Comparison of ENCODE assay signal across 1 cellular context in the genomic region with DNA sequence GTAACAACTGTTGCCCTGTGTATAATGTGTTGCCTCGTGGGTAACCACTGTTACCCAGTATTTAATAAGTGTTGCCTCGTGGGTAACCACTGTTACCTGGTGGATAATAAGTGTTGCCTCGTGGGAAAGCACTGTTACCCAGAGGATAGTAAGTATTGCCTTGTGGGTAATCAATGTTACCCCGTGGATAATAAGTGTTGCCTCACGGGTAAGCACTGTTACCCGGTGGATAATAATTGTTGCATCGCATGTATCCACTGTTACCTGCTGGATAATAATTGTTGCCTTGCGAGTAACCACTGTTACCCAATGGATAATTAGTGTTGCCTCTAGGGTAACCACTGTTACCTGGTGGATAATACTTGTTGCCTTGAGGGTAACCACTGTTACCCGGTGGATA.
TF ChIP-seq lines count a peak whose summit lies in the region.

No MANE protein-coding gene starts in this region.

TF ChIP-seq in GM12878, 131 proteins besides CTCF, POLR2A, EP300 and RAD21 (continued from another document and continues in another):
- TF ChIP-seq, protein P1, sequence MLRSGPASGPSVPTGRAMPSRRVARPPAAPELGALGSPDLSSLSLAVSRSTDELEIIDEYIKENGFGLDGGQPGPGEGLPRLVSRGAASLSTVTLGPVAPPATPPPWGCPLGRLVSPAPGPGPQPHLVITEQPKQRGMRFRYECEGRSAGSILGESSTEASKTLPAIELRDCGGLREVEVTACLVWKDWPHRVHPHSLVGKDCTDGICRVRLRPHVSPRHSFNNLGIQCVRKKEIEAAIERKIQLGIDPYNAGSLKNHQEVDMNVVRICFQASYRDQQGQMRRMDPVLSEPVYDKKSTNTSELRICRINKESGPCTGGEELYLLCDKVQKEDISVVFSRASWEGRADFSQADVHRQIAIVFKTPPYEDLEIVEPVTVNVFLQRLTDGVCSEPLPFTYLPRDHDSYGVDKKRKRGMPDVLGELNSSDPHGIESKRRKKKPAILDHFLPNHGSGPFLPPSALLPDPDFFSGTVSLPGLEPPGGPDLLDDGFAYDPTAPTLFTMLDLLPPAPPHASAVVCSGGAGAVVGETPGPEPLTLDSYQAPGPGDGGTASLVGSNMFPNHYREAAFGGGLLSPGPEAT (IDR thresholded peaks at IDR 0.05; ENCODE audit: low read depth) = no peak
- TF ChIP-seq ATF7 (IDR thresholded peaks at IDR 0.05; ENCODE audit: low read depth) (no peak), ZZZ3 (IDR thresholded peaks at IDR 0.05; ENCODE audit: control insufficient read depth, insufficient read length, low read depth) (no peak), SMARCA5 (IDR thresholded peaks at IDR 0.05) (no peak), RBBP5 (conservative IDR thresholded peaks at IDR 0.05) (no peak), IKZF2 (IDR thresholded peaks at IDR 0.05) (no peak), KLF5 (IDR thresholded peaks at IDR 0.05; ENCODE audit: partially characterized antibody) (no peak), YBX1 (IDR thresholded peaks at IDR 0.05) (no peak), PAX5 (IDR thresholded peaks at IDR 0.05; ENCODE audit: borderline replicate concordance, low read depth, low read length) (peak; percentile 76; the same call in 1 of the 2 replicates), ZBTB4 (CRISPR knock-in tag; IDR thresholded peaks at IDR 0.05) (0 out of 2 replicates have a peak, but pooled peaks have one; percentile 6), PML (IDR thresholded peaks at IDR 0.05; ENCODE audit: low read length) (no peak), BHLHE40 (IDR thresholded peaks at IDR 0.05; ENCODE audit: borderline replicate concordance in 1 of 2, low read depth in 2 of 2, low read length in 1 of 2) (no peak), STAT3 (IDR thresholded peaks at IDR 0.05; ENCODE audit: low read depth, low read length) (no peak), DPF2 (IDR thresholded peaks at IDR 0.05) (no peak), HDAC2 (IDR thresholded peaks at IDR 0.05) (no peak), TCF3 (IDR thresholded peaks at IDR 0.05; ENCODE audit: borderline replicate concordance, insufficient read depth, low read depth, low read length) (no peak), SPI1 (IDR thresholded peaks at IDR 0.05; ENCODE audit: borderline replicate concordance, insufficient read depth, low read depth, low read length) (no peak), MAX (IDR thresholded peaks at IDR 0.05; ENCODE audit: low read depth, low read length) (no peak), CBFB (IDR thresholded peaks at IDR 0.05; ENCODE audit: low read depth) (no peak), ZBED1 (IDR thresholded peaks at IDR 0.05; ENCODE audit: borderline replicate concordance) (peak; percentile 69; the same call in 1 of the 2 replicates), ELK1 (IDR thresholded peaks at IDR 0.05; ENCODE audit: low read depth, low read length) (no peak), CHD1 (IDR thresholded peaks at IDR 0.05; ENCODE audit: low read depth, low read length) (no peak), MTA3 (IDR thresholded peaks at IDR 0.05; ENCODE audit: borderline replicate concordance, low read length) (no peak), TBL1XR1 (IDR thresholded peaks at IDR 0.05; ENCODE audit: low read depth, low read length) (no peak), ASH2L (IDR thresholded peaks at IDR 0.05; ENCODE audit: borderline replicate concordance, low read depth) (no peak), BCL11A (IDR thresholded peaks at IDR 0.05; ENCODE audit: low read depth, low read length) (no peak), MYC (IDR thresholded peaks at IDR 0.05; ENCODE audit: insufficient read depth, insufficient read length, insufficient replicate concordance, low read length, severe bottlenecking) (no peak)
- TF ChIP-seq, protein P2, sequence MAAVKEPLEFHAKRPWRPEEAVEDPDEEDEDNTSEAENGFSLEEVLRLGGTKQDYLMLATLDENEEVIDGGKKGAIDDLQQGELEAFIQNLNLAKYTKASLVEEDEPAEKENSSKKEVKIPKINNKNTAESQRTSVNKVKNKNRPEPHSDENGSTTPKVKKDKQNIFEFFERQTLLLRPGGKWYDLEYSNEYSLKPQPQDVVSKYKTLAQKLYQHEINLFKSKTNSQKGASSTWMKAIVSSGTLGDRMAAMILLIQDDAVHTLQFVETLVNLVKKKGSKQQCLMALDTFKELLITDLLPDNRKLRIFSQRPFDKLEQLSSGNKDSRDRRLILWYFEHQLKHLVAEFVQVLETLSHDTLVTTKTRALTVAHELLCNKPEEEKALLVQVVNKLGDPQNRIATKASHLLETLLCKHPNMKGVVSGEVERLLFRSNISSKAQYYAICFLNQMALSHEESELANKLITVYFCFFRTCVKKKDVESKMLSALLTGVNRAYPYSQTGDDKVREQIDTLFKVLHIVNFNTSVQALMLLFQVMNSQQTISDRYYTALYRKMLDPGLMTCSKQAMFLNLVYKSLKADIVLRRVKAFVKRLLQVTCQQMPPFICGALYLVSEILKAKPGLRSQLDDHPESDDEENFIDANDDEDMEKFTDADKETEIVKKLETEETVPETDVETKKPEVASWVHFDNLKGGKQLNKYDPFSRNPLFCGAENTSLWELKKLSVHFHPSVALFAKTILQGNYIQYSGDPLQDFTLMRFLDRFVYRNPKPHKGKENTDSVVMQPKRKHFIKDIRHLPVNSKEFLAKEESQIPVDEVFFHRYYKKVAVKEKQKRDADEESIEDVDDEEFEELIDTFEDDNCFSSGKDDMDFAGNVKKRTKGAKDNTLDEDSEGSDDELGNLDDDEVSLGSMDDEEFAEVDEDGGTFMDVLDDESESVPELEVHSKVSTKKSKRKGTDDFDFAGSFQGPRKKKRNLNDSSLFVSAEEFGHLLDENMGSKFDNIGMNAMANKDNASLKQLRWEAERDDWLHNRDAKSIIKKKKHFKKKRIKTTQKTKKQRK (IDR thresholded peaks at IDR 0.05; ENCODE audit: low read depth, low read length) = no peak
- TF ChIP-seq, protein P3, sequence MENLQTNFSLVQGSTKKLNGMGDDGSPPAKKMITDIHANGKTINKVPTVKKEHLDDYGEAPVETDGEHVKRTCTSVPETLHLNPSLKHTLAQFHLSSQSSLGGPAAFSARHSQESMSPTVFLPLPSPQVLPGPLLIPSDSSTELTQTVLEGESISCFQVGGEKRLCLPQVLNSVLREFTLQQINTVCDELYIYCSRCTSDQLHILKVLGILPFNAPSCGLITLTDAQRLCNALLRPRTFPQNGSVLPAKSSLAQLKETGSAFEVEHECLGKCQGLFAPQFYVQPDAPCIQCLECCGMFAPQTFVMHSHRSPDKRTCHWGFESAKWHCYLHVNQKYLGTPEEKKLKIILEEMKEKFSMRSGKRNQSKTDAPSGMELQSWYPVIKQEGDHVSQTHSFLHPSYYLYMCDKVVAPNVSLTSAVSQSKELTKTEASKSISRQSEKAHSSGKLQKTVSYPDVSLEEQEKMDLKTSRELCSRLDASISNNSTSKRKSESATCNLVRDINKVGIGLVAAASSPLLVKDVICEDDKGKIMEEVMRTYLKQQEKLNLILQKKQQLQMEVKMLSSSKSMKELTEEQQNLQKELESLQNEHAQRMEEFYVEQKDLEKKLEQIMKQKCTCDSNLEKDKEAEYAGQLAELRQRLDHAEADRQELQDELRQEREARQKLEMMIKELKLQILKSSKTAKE (IDR thresholded peaks at IDR 0.05; ENCODE audit: low read depth, poor library complexity, severe bottlenecking) = no peak
- TF ChIP-seq, protein P4, sequence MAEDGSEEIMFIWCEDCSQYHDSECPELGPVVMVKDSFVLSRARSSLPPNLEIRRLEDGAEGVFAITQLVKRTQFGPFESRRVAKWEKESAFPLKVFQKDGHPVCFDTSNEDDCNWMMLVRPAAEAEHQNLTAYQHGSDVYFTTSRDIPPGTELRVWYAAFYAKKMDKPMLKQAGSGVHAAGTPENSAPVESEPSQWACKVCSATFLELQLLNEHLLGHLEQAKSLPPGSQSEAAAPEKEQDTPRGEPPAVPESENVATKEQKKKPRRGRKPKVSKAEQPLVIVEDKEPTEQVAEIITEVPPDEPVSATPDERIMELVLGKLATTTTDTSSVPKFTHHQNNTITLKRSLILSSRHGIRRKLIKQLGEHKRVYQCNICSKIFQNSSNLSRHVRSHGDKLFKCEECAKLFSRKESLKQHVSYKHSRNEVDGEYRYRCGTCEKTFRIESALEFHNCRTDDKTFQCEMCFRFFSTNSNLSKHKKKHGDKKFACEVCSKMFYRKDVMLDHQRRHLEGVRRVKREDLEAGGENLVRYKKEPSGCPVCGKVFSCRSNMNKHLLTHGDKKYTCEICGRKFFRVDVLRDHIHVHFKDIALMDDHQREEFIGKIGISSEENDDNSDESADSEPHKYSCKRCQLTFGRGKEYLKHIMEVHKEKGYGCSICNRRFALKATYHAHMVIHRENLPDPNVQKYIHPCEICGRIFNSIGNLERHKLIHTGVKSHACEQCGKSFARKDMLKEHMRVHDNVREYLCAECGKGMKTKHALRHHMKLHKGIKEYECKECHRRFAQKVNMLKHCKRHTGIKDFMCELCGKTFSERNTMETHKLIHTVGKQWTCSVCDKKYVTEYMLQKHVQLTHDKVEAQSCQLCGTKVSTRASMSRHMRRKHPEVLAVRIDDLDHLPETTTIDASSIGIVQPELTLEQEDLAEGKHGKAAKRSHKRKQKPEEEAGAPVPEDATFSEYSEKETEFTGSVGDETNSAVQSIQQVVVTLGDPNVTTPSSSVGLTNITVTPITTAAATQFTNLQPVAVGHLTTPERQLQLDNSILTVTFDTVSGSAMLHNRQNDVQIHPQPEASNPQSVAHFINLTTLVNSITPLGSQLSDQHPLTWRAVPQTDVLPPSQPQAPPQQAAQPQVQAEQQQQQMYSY (CRISPR knock-in tag; IDR thresholded peaks at IDR 0.05) = 0 out of 2 replicates have a peak, but pooled peaks have one; percentile 35
- TF ChIP-seq, protein P5, sequence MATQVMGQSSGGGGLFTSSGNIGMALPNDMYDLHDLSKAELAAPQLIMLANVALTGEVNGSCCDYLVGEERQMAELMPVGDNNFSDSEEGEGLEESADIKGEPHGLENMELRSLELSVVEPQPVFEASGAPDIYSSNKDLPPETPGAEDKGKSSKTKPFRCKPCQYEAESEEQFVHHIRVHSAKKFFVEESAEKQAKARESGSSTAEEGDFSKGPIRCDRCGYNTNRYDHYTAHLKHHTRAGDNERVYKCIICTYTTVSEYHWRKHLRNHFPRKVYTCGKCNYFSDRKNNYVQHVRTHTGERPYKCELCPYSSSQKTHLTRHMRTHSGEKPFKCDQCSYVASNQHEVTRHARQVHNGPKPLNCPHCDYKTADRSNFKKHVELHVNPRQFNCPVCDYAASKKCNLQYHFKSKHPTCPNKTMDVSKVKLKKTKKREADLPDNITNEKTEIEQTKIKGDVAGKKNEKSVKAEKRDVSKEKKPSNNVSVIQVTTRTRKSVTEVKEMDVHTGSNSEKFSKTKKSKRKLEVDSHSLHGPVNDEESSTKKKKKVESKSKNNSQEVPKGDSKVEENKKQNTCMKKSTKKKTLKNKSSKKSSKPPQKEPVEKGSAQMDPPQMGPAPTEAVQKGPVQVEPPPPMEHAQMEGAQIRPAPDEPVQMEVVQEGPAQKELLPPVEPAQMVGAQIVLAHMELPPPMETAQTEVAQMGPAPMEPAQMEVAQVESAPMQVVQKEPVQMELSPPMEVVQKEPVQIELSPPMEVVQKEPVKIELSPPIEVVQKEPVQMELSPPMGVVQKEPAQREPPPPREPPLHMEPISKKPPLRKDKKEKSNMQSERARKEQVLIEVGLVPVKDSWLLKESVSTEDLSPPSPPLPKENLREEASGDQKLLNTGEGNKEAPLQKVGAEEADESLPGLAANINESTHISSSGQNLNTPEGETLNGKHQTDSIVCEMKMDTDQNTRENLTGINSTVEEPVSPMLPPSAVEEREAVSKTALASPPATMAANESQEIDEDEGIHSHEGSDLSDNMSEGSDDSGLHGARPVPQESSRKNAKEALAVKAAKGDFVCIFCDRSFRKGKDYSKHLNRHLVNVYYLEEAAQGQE (IDR thresholded peaks at IDR 0.05; ENCODE audit: low read depth, low read length) = no peak
- TF ChIP-seq, protein P6, sequence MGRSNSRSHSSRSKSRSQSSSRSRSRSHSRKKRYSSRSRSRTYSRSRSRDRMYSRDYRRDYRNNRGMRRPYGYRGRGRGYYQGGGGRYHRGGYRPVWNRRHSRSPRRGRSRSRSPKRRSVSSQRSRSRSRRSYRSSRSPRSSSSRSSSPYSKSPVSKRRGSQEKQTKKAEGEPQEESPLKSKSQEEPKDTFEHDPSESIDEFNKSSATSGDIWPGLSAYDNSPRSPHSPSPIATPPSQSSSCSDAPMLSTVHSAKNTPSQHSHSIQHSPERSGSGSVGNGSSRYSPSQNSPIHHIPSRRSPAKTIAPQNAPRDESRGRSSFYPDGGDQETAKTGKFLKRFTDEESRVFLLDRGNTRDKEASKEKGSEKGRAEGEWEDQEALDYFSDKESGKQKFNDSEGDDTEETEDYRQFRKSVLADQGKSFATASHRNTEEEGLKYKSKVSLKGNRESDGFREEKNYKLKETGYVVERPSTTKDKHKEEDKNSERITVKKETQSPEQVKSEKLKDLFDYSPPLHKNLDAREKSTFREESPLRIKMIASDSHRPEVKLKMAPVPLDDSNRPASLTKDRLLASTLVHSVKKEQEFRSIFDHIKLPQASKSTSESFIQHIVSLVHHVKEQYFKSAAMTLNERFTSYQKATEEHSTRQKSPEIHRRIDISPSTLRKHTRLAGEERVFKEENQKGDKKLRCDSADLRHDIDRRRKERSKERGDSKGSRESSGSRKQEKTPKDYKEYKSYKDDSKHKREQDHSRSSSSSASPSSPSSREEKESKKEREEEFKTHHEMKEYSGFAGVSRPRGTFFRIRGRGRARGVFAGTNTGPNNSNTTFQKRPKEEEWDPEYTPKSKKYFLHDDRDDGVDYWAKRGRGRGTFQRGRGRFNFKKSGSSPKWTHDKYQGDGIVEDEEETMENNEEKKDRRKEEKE (IDR thresholded peaks at IDR 0.05) = no peak
